ENCODE assay signal across 15 cellular contexts in genomic region chr5:116872986-116873385, GRCh38.
"Had no signal": no experiment of that assay in that cellular context is flagged by ENCODE, and none has a peak within 500 bp of the region (broad histone marks: within the 10 kb centered on the region; RNA-seq: fewer than 3 reads in every experiment).

No MANE protein-coding gene starts in this region.

- H3K36me3 Mint-ChIP-seq: stimulated activated effector memory CD8-positive, alpha-beta T cell treated with anti-CD3 and anti-CD28 coated beads, Interleukin-12 subunit alpha, Interleukin-12 subunit beta, amount 100 ng/mL, for 72 hours; T-cell had no signal

- H3K27me3 ChIP-seq: cardiac muscle cell, esophagus squamous epithelium, heart left ventricle, ovary, thyroid gland had no signal

- H3K9me3 ChIP-seq: esophagus squamous epithelium, ovary, thyroid gland had no signal

- H3K27ac Mint-ChIP-seq: stimulated activated effector memory CD8-positive, alpha-beta T cell treated with anti-CD3 and anti-CD28 coated beads, Interleukin-12 subunit alpha, Interleukin-12 subunit beta, amount 100 ng/mL, for 72 hours; T-cell had no signal

- H3K36me3 ChIP-seq: cardiac muscle cell, esophagus squamous epithelium, heart left ventricle, ovary, thyroid gland had no signal

- H3K4me3 Mint-ChIP-seq: neural crest cell; stimulated activated effector memory CD8-positive, alpha-beta T cell treated with anti-CD3 and anti-CD28 coated beads, Interleukin-12 subunit alpha, Interleukin-12 subunit beta, amount 100 ng/mL, for 72 hours; T-cell had no signal

- DNase-seq: activated CD4-positive, alpha-beta T cell treated with anti-CD3 and anti-CD28 coated beads, Interleukin-2, amount 50 U/mL, for 1 hour; activated naive CD4-positive, alpha-beta T cell treated with Interleukin-2 at 50 U/mL for 16 hours; aorta; esophagus squamous epithelium; foreskin fibroblast; heart left ventricle; midbrain; ovary; T-cell; T-helper 9 cell; thyroid gland had no signal

- H3K4me1 Mint-ChIP-seq: neural crest cell; stimulated activated effector memory CD8-positive, alpha-beta T cell treated with anti-CD3 and anti-CD28 coated beads, Interleukin-12 subunit alpha, Interleukin-12 subunit beta, amount 100 ng/mL, for 72 hours; T-cell had no signal

- ATAC-seq: heart left ventricle; stimulated activated effector memory CD8-positive, alpha-beta T cell treated with anti-CD3 and anti-CD28 coated beads, Interleukin-12 subunit alpha, Interleukin-12 subunit beta, amount 100 ng/mL, for 72 hours; T-cell had no signal

- H3K4me3 ChIP-seq: cardiac muscle cell, esophagus squamous epithelium, heart left ventricle, lung, ovary, thyroid gland had no signal

- H3K4me1 ChIP-seq: esophagus squamous epithelium, heart left ventricle, thyroid gland had no signal

- H3K27ac ChIP-seq: cardiac muscle cell, esophagus squamous epithelium, heart left ventricle, ovary, thyroid gland had no signal
